In the genomic region with DNA sequence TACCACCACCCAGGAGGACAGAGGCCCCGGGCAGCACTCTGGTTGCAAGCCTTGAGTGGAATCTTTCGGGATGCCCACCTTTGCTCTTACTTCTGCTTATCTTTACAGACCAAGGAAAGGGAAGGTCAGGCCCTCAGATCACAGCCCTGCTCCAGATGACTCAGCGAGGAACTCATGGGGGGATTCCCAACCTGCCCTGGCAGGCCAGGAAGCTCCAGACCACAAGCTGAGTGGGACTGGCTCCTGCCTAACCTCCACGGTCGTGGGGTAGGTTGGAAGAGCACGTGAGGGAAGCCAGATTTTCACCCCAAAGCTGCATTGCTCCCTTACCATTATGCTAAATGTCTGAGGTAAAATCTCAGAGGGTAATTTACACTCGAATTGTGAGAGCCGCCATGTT, we compare ENCODE assay signal across 8 cellular contexts. TPM values are rescaled to one million over a fixed set of nuclear protein-coding genes. Genes with fewer than 3 reads are reported as not detected.
DNase-seq lines count a peak whose midpoint lies in the region; ATAC-seq, FAIRE-seq and TF ChIP-seq lines count a peak whose summit lies in the region.

No MANE protein-coding gene starts in this region.

- H3K27me3 Mint-ChIP-seq in T-helper 1 cell treated with Interleukin-12 subunit alpha and Interleukin-12 subunit beta and Interleukin-4 antibody, amounts not matched to agents 30 μg/mL and 1 μg/mL, for 36 hours (ENCODE audit: low read depth), result no peaks in the 10 kb centered on the region

- H3K27ac ChIP-seq in K562 (ENCODE audit: extremely low read depth, low read depth, low read length), result no peak overlapping the region

- TF ChIP-seq POLR2A in K562 (conservative IDR thresholded peaks at IDR 0.05), result no peak

- no peaks in the 10 kb centered on the region for H3K9me1 ChIP-seq in K562 (ENCODE audit: control insufficient read depth, insufficient read depth, low read length)

- peak overlapping the region; percentile 71 for H3K27ac Mint-ChIP-seq in T-helper 1 cell treated with Interleukin-12 subunit alpha and Interleukin-12 subunit beta and Interleukin-4 antibody, amounts not matched to agents 30 μg/mL and 1 μg/mL, for 36 hours

- TF ChIP-seq RAD21 in K562 (CRISPR knock-in tag; conservative IDR thresholded peaks at IDR 0.05 in 1 of 2, IDR thresholded peaks at IDR 0.05 in 1 of 2), result no peak

- H4K20me1 ChIP-seq in K562 (replicated peaks; ENCODE audit: control insufficient read depth, insufficient read depth, low read length), result peaks cover 4% of the 10 kb centered on the region; the same call in 1 of the 2 replicates

- no peaks in the 10 kb centered on the region for H3K9me3 ChIP-seq in K562 (replicated peaks; ENCODE audit: control insufficient read depth, insufficient read depth, low read depth, low read length)

- peak overlapping the region; percentile 49 for H3K4me3 Mint-ChIP-seq in T-helper 1 cell treated with Interleukin-12 subunit alpha and Interleukin-12 subunit beta and Interleukin-4 antibody, amounts not matched to agents 30 μg/mL and 1 μg/mL, for 36 hours

- peaks cover 10 to 22% of the 10 kb centered on the region in 2 experiments for H3K4me1 ChIP-seq in K562 (replicated peaks in 1 of 2; ENCODE audit: control insufficient read depth in 2 of 2, insufficient read depth in 2 of 2, low read length in 2 of 2)

- H3K36me3 Mint-ChIP-seq in T-helper 1 cell treated with Interleukin-12 subunit alpha and Interleukin-12 subunit beta and Interleukin-4 antibody, amounts not matched to agents 30 μg/mL and 1 μg/mL, for 36 hours (ENCODE audit: low read depth), result peaks cover 37% of the 10 kb centered on the region

- BruUV-seq in K562 (replicated peaks; lab: Mats Ljungman, UMichigan), result no TSS peak

- intact Hi-C loops in K562 (cut with micrococcal nuclease) (no loop called here), head of caudate nucleus (cut with DNase I) (no loop called here)

- no peak for TF ChIP-seq EP300 in K562 (IDR thresholded peaks at IDR 0.05; ENCODE audit: low read length)

- FAIRE-seq in GM18507 (lab: Jason Lieb, UNC), result peak; percentile 81
- no peak for FAIRE-seq in K562 (lab: Jason Lieb, UNC)
- FAIRE-seq in urothelium cell line (lab: Jason Lieb, UNC), result no peak

- H3K4me3 ChIP-seq in K562, result no peak overlapping the region

- H3K4me2 ChIP-seq in K562 (ENCODE audit: insufficient read depth, low read length), result no peak overlapping the region

- DNase-seq in GM18507 (ENCODE audit: extremely low spot score, insufficient read length, low read depth) (no peak), K562 (ENCODE audit: extremely low read depth in 1 of 4, low spot score in 3 of 4) (peak in 3 of 4 experiments; percentile 22 to 39 (median 31)), urothelium cell line (ENCODE audit: low spot score) (no peak), foreskin melanocyte (no peak), SIG-M5 (lab: John Stamatoyannopoulos, UW) (no peak), head of caudate nucleus (no peak)
- peak; percentile 21 for DNase-seq in stimulated activated CD8-positive, alpha-beta memory T cell treated with anti-CD3 and anti-CD28 coated beads, Interleukin-12 subunit alpha, Interleukin-12 subunit beta, amount 100 ng/mL, for 4 hours (ENCODE audit: low read depth)

- H3K36me3 ChIP-seq in K562 (ENCODE audit: control insufficient read depth, insufficient read depth, low read length), result no peaks in the 10 kb centered on the region; the same call in 2 of the 3 replicates

- in situ Hi-C loops in K562 (cut with MboI), result no loop called here

- no peaks in the 10 kb centered on the region for H3K9me3 Mint-ChIP-seq in T-helper 1 cell treated with Interleukin-12 subunit alpha and Interleukin-12 subunit beta and Interleukin-4 antibody, amounts not matched to agents 30 μg/mL and 1 μg/mL, for 36 hours

- 27% methylated on average over 8 of the region's 8 CpGs for WGBS in K562 (ENCODE audit: insufficient coverage, low coverage, missing lambda C conversion rate)

- H3K4me1 Mint-ChIP-seq in T-helper 1 cell treated with Interleukin-12 subunit alpha and Interleukin-12 subunit beta and Interleukin-4 antibody, amounts not matched to agents 30 μg/mL and 1 μg/mL, for 36 hours (ENCODE audit: low read depth), result peaks cover 88% of the 10 kb centered on the region

- no peaks in the 10 kb centered on the region for H3K27me3 ChIP-seq in K562 (ENCODE audit: control insufficient read depth in 2 of 2, insufficient read depth in 2 of 2, low read length in 2 of 2)

- no peaks in the 10 kb centered on the region; the same call in 2 of the 3 replicates for H3K79me2 ChIP-seq in K562 (ENCODE audit: control insufficient read depth, insufficient read depth, low read length)

- POLR2A ChIA-PET in K562 (lab: Yijun Ruan, JAX), result interaction anchor here (0.6 to 0.7 kb wide), 2 partner anchors 10 to 19 kb away, joined by 3 to 5 read pairs; no protein-coding TSS in a partner anchor

- CTCF ChIA-PET in K562 (lab: Yijun Ruan, JAX; ENCODE audit: low intra/inter-chr PET ratio), result no interaction called here

- H3K9ac ChIP-seq in K562 (ENCODE audit: insufficient read depth in 1 of 2, low read depth in 2 of 2, low read length in 2 of 2), result peak overlapping the region in 1 of 2 experiments; percentile 84; a peak in 1 of 4 replicates

- no peak for TF ChIP-seq CTCF in K562 (IDR thresholded peaks at IDR 0.05 in 2 of 3, conservative IDR thresholded peaks at IDR 0.05 in 1 of 3; ENCODE audit: insufficient read depth in 2 of 3, low read depth in 1 of 3, low read length in 3 of 3)

- H2AFZ ChIP-seq in K562 (ENCODE audit: low read depth, low read length), result no peak overlapping the region

- ATAC-seq in K562, result no peak

RNA-seq across cellular contexts. Expression of gene TBC1D10A, which starts 11.8 kb away (rescaled TPM):
- total RNA-seq in K562 (2011; cell fraction: chromatin; rRNA removed; ENCODE audit: low replicate concordance), result 11.9 and 35.0 TPM in 2 replicates
- total RNA-seq in K562 (2011; cell fraction: nucleolus; rRNA removed), result 24.2 and 26.7 TPM in 2 replicates
- 15.3 and 17.6 TPM in 2 replicates for total RNA-seq in K562 (2011; cell fraction: nucleoplasm; rRNA removed)
- 7.5 and 7.8 TPM in 2 replicates for total RNA-seq in K562 (2014; rRNA removed)
- total RNA-seq in K562 (2014; rRNA removed; fragmentation: Illumina TruSeq; extraction: Trizol), result 2.0 and 2.3 TPM in 2 replicates
- total RNA-seq in K562 (2015; rRNA removed; fragmentation: Illumina TruSeq; extraction: Trizol), result 4.6 and 5.0 TPM in 2 replicates
- total RNA-seq in K562 (2021), result 9.8 and 10.4 TPM in 2 replicates
- 6.0 and 8.2 TPM in 2 replicates for polyA plus RNA-seq in K562 (2011; rRNA removed)
- polyA plus RNA-seq in K562 (2011; cell fraction: cytosol; rRNA removed), result 7.5 and 14.2 TPM in 2 replicates
- polyA plus RNA-seq in K562 (2011; cell fraction: nucleus; rRNA removed), result 19.8 and 29.9 TPM in 2 replicates
- 5.9 and 11.4 TPM in 2 replicates for polyA plus RNA-seq in K562 (2012)
- polyA plus RNA-seq in K562 (2014; fragmentation: Illumina TruSeq; extraction: Trizol), result 4.3 and 6.2 TPM in 2 replicates
- under 1 TPM; 0.13 to 0.18 TPM for polyA plus RNA-seq in K562 (2014; fragmentation: Nextera tagmentation; extraction: Ambion mirVana)
- 5.8 and 7.9 TPM in 2 replicates for polyA plus RNA-seq in K562 (2014; rRNA removed)
- polyA minus RNA-seq in K562 (2011; rRNA and poly(A)+ RNA removed), result 4.2 and 5.3 TPM in 2 replicates
- polyA minus RNA-seq in K562 (2011; cell fraction: cytosol; rRNA and poly(A)+ RNA removed), result 5.8 and 6.6 TPM in 2 replicates
- polyA minus RNA-seq in K562 (2011; cell fraction: nucleus; rRNA and poly(A)+ RNA removed), result 7.9 and 9.3 TPM in 2 replicates

RNA-seq across cellular contexts. Expression of gene CASTOR1, which starts 25.6 kb away (rescaled TPM):
- 2.1 and 7.3 TPM in 2 replicates for total RNA-seq in K562 (2011; cell fraction: chromatin; rRNA removed; ENCODE audit: low replicate concordance)
- 5.5 and 6.8 TPM in 2 replicates for total RNA-seq in K562 (2011; cell fraction: nucleolus; rRNA removed)
- 2.4 and 4.0 TPM in 2 replicates for total RNA-seq in K562 (2011; cell fraction: nucleoplasm; rRNA removed)
- 1.2 and 1.3 TPM in 2 replicates for total RNA-seq in K562 (2014; rRNA removed)
- 0.47 TPM in 1 of 2 replicates, not detected in the other for total RNA-seq in K562 (2014; rRNA removed; fragmentation: Illumina TruSeq; extraction: Trizol)
- 0.72 and 1.1 TPM in 2 replicates for total RNA-seq in K562 (2015; rRNA removed; fragmentation: Illumina TruSeq; extraction: Trizol)
- total RNA-seq in K562 (2021), result 2.6 and 3.1 TPM in 2 replicates
- polyA plus RNA-seq in K562 (2011; rRNA removed), result 2.5 and 3.2 TPM in 2 replicates
- 3.5 and 7.9 TPM in 2 replicates for polyA plus RNA-seq in K562 (2011; cell fraction: cytosol; rRNA removed)
- polyA plus RNA-seq in K562 (2011; cell fraction: nucleus; rRNA removed), result 10.1 and 12.6 TPM in 2 replicates
- 2.1 and 2.2 TPM in 2 replicates for polyA plus RNA-seq in K562 (2012)
- polyA plus RNA-seq in K562 (2014; fragmentation: Illumina TruSeq; extraction: Trizol), result 0.96 and 0.98 TPM in 2 replicates
- under 1 TPM; 0.35 to 0.56 TPM for polyA plus RNA-seq in K562 (2014; fragmentation: Nextera tagmentation; extraction: Ambion mirVana)
- 1.3 and 1.9 TPM in 2 replicates for polyA plus RNA-seq in K562 (2014; rRNA removed)
- 0.49 and 0.90 TPM in 2 replicates for polyA minus RNA-seq in K562 (2011; rRNA and poly(A)+ RNA removed)
- polyA minus RNA-seq in K562 (2011; cell fraction: cytosol; rRNA and poly(A)+ RNA removed), result 2.3 TPM in 1 of 2 replicates, not detected in the other
- polyA minus RNA-seq in K562 (2011; cell fraction: nucleus; rRNA and poly(A)+ RNA removed), result 2.6 and 4.6 TPM in 2 replicates

RNA-seq across cellular contexts. Expression of gene SF3A1, which starts 41.8 kb away (rescaled TPM):
- total RNA-seq in K562 (2011; cell fraction: chromatin; rRNA removed; ENCODE audit: low replicate concordance), result 97.8 and 155 TPM in 2 replicates
- total RNA-seq in K562 (2011; cell fraction: nucleolus; rRNA removed), result 57.5 and 59.2 TPM in 2 replicates
- 64.3 and 68.5 TPM in 2 replicates for total RNA-seq in K562 (2011; cell fraction: nucleoplasm; rRNA removed)
- total RNA-seq in K562 (2014; rRNA removed) (53.7 and 89.0 TPM in 2 replicates), K562 (2014; rRNA removed; fragmentation: Illumina TruSeq; extraction: Trizol) (12.3 and 12.8 TPM in 2 replicates), K562 (2015; rRNA removed; fragmentation: Illumina TruSeq; extraction: Trizol) (13.0 and 21.3 TPM in 2 replicates), K562 (2021) (223 and 228 TPM in 2 replicates)
- polyA plus RNA-seq in K562 (2011; rRNA removed) (8.6 and 29.3 TPM in 2 replicates), K562 (2014; fragmentation: Illumina TruSeq; extraction: Trizol) (113 and 116 TPM in 2 replicates), K562 (2014; fragmentation: Nextera tagmentation; extraction: Ambion mirVana) (1 to 10 TPM; 6.7 to 8.2 TPM), K562 (2014; rRNA removed) (29.4 and 38.3 TPM in 2 replicates)
- 13.3 and 16.5 TPM in 2 replicates for polyA plus RNA-seq in K562 (2011; cell fraction: cytosol; rRNA removed)
- 39.0 and 54.0 TPM in 2 replicates for polyA plus RNA-seq in K562 (2011; cell fraction: nucleus; rRNA removed)
- 151 and 159 TPM in 2 replicates for polyA plus RNA-seq in K562 (2012)
- 25.9 and 43.8 TPM in 2 replicates for polyA minus RNA-seq in K562 (2011; rRNA and poly(A)+ RNA removed)
- polyA minus RNA-seq in K562 (2011; cell fraction: cytosol; rRNA and poly(A)+ RNA removed), result 99.3 and 217 TPM in 2 replicates
- 39.0 and 40.8 TPM in 2 replicates for polyA minus RNA-seq in K562 (2011; cell fraction: nucleus; rRNA and poly(A)+ RNA removed)

RNA-seq across cellular contexts. Expression of gene CCDC157, which starts 41.9 kb away (rescaled TPM):
- 1.1 and 2.6 TPM in 2 replicates for total RNA-seq in K562 (2011; cell fraction: chromatin; rRNA removed; ENCODE audit: low replicate concordance)
- 2.2 and 2.4 TPM in 2 replicates for total RNA-seq in K562 (2011; cell fraction: nucleolus; rRNA removed)
- 1.3 and 1.4 TPM in 2 replicates for total RNA-seq in K562 (2011; cell fraction: nucleoplasm; rRNA removed)
- total RNA-seq in K562 (2014; rRNA removed) (1.00 and 1.0 TPM in 2 replicates), K562 (2014; rRNA removed; fragmentation: Illumina TruSeq; extraction: Trizol) (0.18 and 0.22 TPM in 2 replicates), K562 (2015; rRNA removed; fragmentation: Illumina TruSeq; extraction: Trizol) (0.34 and 0.47 TPM in 2 replicates), K562 (2021) (0.80 and 0.85 TPM in 2 replicates)
- polyA plus RNA-seq in K562 (2011; rRNA removed) (1.3 and 1.4 TPM in 2 replicates), K562 (2014; fragmentation: Illumina TruSeq; extraction: Trizol) (0.68 and 0.94 TPM in 2 replicates), K562 (2014; fragmentation: Nextera tagmentation; extraction: Ambion mirVana) (under 1 TPM; 0.04 to 0.18 TPM), K562 (2014; rRNA removed) (0.85 and 0.95 TPM in 2 replicates)
- polyA plus RNA-seq in K562 (2011; cell fraction: cytosol; rRNA removed), result 2.2 and 3.5 TPM in 2 replicates
- 1.9 and 3.3 TPM in 2 replicates for polyA plus RNA-seq in K562 (2011; cell fraction: nucleus; rRNA removed)
- 0.96 and 1.1 TPM in 2 replicates for polyA plus RNA-seq in K562 (2012)
- polyA minus RNA-seq in K562 (2011; rRNA and poly(A)+ RNA removed), result 0.33 and 0.46 TPM in 2 replicates
- not detected in 2 replicates for polyA minus RNA-seq in K562 (2011; cell fraction: cytosol; rRNA and poly(A)+ RNA removed)
- 0.67 and 1.8 TPM in 2 replicates for polyA minus RNA-seq in K562 (2011; cell fraction: nucleus; rRNA and poly(A)+ RNA removed)

RNA-seq across cellular contexts. Expression of gene OSM, which starts 48.3 kb away (rescaled TPM):
- total RNA-seq in K562 (2011; cell fraction: chromatin; rRNA removed; ENCODE audit: low replicate concordance), result 1.8 and 2.3 TPM in 2 replicates
- total RNA-seq in K562 (2011; cell fraction: nucleolus; rRNA removed), result 1.0 and 1.2 TPM in 2 replicates
- 0.73 and 1.8 TPM in 2 replicates for total RNA-seq in K562 (2011; cell fraction: nucleoplasm; rRNA removed)
- total RNA-seq in K562 (2014; rRNA removed) (not detected in 2 replicates), K562 (2014; rRNA removed; fragmentation: Illumina TruSeq; extraction: Trizol) (not detected in 2 replicates), K562 (2015; rRNA removed; fragmentation: Illumina TruSeq; extraction: Trizol) (not detected in 2 replicates), K562 (2021) (not detected in 2 replicates)
- polyA plus RNA-seq in K562 (2011; rRNA removed) (0.08 and 0.22 TPM in 2 replicates), K562 (2014; fragmentation: Illumina TruSeq; extraction: Trizol) (not detected in 2 replicates), K562 (2014; fragmentation: Nextera tagmentation; extraction: Ambion mirVana) (not detected), K562 (2014; rRNA removed) (not detected in 2 replicates)
- polyA plus RNA-seq in K562 (2011; cell fraction: cytosol; rRNA removed), result 0.04 and 0.06 TPM in 2 replicates
- polyA plus RNA-seq in K562 (2011; cell fraction: nucleus; rRNA removed), result 0.24 and 1.6 TPM in 2 replicates
- polyA plus RNA-seq in K562 (2012), result not detected in 2 replicates
- polyA minus RNA-seq in K562 (2011; rRNA and poly(A)+ RNA removed), result not detected in 2 replicates
- not detected in 2 replicates for polyA minus RNA-seq in K562 (2011; cell fraction: cytosol; rRNA and poly(A)+ RNA removed)
- 0.13 TPM in 1 of 2 replicates, not detected in the other for polyA minus RNA-seq in K562 (2011; cell fraction: nucleus; rRNA and poly(A)+ RNA removed)

Comparison
In these comparisons a context has a peak if more than half of its experiments do, and no peak if none do; other contexts are left out.
1. DNase-seq: peak in K562 (3 of 4) and stimulated activated CD8-positive, alpha-beta memory T cell treated with anti-CD3 and anti-CD28 coated beads, Interleukin-12 subunit alpha, Interleukin-12 subunit beta, amount 100 ng/mL, for 4 hours (single experiment); none in GM18507 (single experiment), urothelium cell line (single experiment), foreskin melanocyte (single experiment), SIG-M5 (single experiment) and head of caudate nucleus (0 of 42).